ENCODE assay signal across 11 cellular contexts in the genomic region with DNA sequence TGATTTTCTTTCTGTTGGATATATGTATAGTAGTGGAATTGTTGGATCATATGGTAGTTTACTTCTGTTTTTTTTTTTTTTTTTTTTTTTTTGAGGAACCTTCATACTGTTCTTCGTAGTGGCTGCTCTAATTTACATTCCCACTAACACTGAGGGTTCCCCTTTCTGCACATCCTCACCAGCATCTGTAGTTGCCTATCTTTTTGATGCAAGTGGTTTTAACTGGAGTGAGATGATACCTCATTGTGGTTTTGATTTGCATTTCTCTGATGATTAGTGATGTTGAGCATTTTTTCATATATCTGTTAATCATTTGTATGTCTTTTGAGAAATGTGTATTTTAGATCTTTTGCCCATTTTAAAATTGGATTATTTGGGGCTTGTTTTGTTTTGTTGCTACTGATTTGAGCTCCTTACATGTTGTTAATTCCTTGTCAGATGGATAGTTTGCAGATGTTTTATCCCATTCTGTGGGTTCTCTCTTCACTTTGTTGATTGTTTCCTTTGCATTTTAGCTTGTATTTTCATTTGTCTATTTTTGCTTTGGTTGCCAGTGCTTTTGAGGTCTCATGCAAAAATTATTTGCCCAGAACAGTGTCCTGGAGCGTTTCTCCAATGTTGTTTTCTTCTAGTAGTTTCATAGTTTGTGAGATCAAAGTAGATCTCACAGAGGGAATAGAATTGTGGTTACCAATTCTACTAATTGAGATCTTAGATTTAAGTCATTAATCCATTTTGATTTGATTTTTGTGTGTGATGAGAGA. TPM values are rescaled to one million over a fixed set of nuclear protein-coding genes. Genes with fewer than 3 reads are reported as not detected.
DNase-seq lines count a peak whose midpoint lies in the region; ATAC-seq and TF ChIP-seq lines count a peak whose summit lies in the region.
"Had no signal": no experiment of that assay in that cellular context is flagged by ENCODE, and none has a peak within 500 bp of the region (broad histone marks: within the 10 kb centered on the region; RNA-seq: fewer than 3 reads in every experiment).

No MANE protein-coding gene starts in this region.

- no peaks in the 10 kb centered on the region for H3K9me2 ChIP-seq in GM23338 (ENCODE audit: insufficient read depth)

- DNase-seq in activated T-cell treated with anti-CD3 and anti-CD28 coated beads, Interleukin-2, amount 50 U/mL, for 4 hours, result no peak
- DNase-seq in activated T-cell treated with anti-CD3 and anti-CD28 coated beads, Interleukin-2, amount 50 U/mL, for 72 hours, result no peak
- no peak for DNase-seq in GM23338 (ENCODE audit: low spot score)
- no peak for DNase-seq in Ammon's horn (ENCODE audit: low spot score)
- DNase-seq in SHP77 (lab: John Stamatoyannopoulos, UW), result no peak
- DNase-seq: ACHN, NCI-H1694 treated with DMSO at 0.1 percent for 48 hours had no signal

- H3K9ac ChIP-seq in KMS-11, result no peak overlapping the region

- H3K4me2 ChIP-seq in KMS-11 (peak overlapping the region; percentile 32), GM23338 (no peak overlapping the region)

- no peaks in the 10 kb centered on the region for H3K27me3 Mint-ChIP-seq in activated T-cell treated with anti-CD3 and anti-CD28 coated beads, Interleukin-2, amount 50 U/mL, for 4 hours (ENCODE audit: low read depth)
- H3K27me3 Mint-ChIP-seq in activated T-cell treated with anti-CD3 and anti-CD28 coated beads, Interleukin-2, amount 50 U/mL, for 72 hours (ENCODE audit: low read depth), result no peaks in the 10 kb centered on the region
- no peaks in the 10 kb centered on the region for H3K27me3 Mint-ChIP-seq in stimulated activated naive CD8-positive, alpha-beta T cell treated with anti-CD3 and anti-CD28 coated beads, Interleukin-15, Interleukin-2, amounts not matched to agents 100 ng/mL and 50 ng/mL, for 24 hours
- H3K27me3 Mint-ChIP-seq in GM23338 (ENCODE audit: insufficient read depth, low read depth, poor library complexity), result peaks cover 4% of the 10 kb centered on the region

- H2AFZ ChIP-seq in KMS-11 (ENCODE audit: low read depth) (no peak overlapping the region), GM23338 (no peak overlapping the region)

- peaks cover 36% of the 10 kb centered on the region for H3K36me3 Mint-ChIP-seq in activated T-cell treated with anti-CD3 and anti-CD28 coated beads, Interleukin-2, amount 50 U/mL, for 4 hours (ENCODE audit: insufficient read depth)
- H3K36me3 Mint-ChIP-seq in activated T-cell treated with anti-CD3 and anti-CD28 coated beads, Interleukin-2, amount 50 U/mL, for 72 hours (ENCODE audit: insufficient read depth in 2 of 2), result peaks cover 8 to 32% of the 10 kb centered on the region in 2 donors
- H3K36me3 Mint-ChIP-seq in stimulated activated naive CD8-positive, alpha-beta T cell treated with anti-CD3 and anti-CD28 coated beads, Interleukin-15, Interleukin-2, amounts not matched to agents 100 ng/mL and 50 ng/mL, for 24 hours (ENCODE audit: low read depth), result peaks cover 43% of the 10 kb centered on the region
- peaks cover 44% of the 10 kb centered on the region for H3K36me3 Mint-ChIP-seq in GM23338 (ENCODE audit: low read depth)

- H3K4me1 Mint-ChIP-seq in activated T-cell treated with anti-CD3 and anti-CD28 coated beads, Interleukin-2, amount 50 U/mL, for 4 hours (ENCODE audit: low read depth), result peaks cover 25% of the 10 kb centered on the region
- H3K4me1 Mint-ChIP-seq in activated T-cell treated with anti-CD3 and anti-CD28 coated beads, Interleukin-2, amount 50 U/mL, for 72 hours (ENCODE audit: low read depth), result peaks cover 26% of the 10 kb centered on the region
- H3K4me1 Mint-ChIP-seq in stimulated activated naive CD8-positive, alpha-beta T cell treated with anti-CD3 and anti-CD28 coated beads, Interleukin-15, Interleukin-2, amounts not matched to agents 100 ng/mL and 50 ng/mL, for 24 hours (ENCODE audit: low read depth), result peaks cover 26% of the 10 kb centered on the region
- no peaks in the 10 kb centered on the region for H3K4me1 Mint-ChIP-seq in GM23338

- H3F3A ChIP-seq in GM23338 (replicated peaks; ENCODE audit: low read depth), result no peaks in the 10 kb centered on the region

- H3K4me1 ChIP-seq in KMS-11 (ENCODE audit: low read depth, poor library complexity, severe bottlenecking), result peaks cover 31% of the 10 kb centered on the region
- H3K4me1 ChIP-seq in GM23338 (ENCODE audit: insufficient read depth), result no peaks in the 10 kb centered on the region

- no peaks in the 10 kb centered on the region for H3K27me3 ChIP-seq in KMS-11 (ENCODE audit: insufficient read depth, low read depth)
- no peaks in the 10 kb centered on the region for H3K27me3 ChIP-seq in GM23338 (ENCODE audit: insufficient read depth)

- H3K9me3 Mint-ChIP-seq in activated T-cell treated with anti-CD3 and anti-CD28 coated beads, Interleukin-2, amount 50 U/mL, for 4 hours, result no peaks in the 10 kb centered on the region
- H3K9me3 Mint-ChIP-seq in activated T-cell treated with anti-CD3 and anti-CD28 coated beads, Interleukin-2, amount 50 U/mL, for 72 hours, result no peaks in the 10 kb centered on the region
- H3K9me3 Mint-ChIP-seq in stimulated activated naive CD8-positive, alpha-beta T cell treated with anti-CD3 and anti-CD28 coated beads, Interleukin-15, Interleukin-2, amounts not matched to agents 100 ng/mL and 50 ng/mL, for 24 hours, result no peaks in the 10 kb centered on the region
- H3K9me3 Mint-ChIP-seq in GM23338, result no peaks in the 10 kb centered on the region
- H3K9me3 Mint-ChIP-seq: T-helper 1 cell treated with Interleukin-12 subunit alpha and Interleukin-12 subunit beta and Interleukin-4 antibody, amounts not matched to agents 30 μg/mL and 1 μg/mL, for 36 hours had no signal

- H3K27ac ChIP-seq in KMS-11 (peak overlapping the region; percentile 12; the same call in 1 of the 2 replicates), GM23338 (ENCODE audit: low read depth) (no peak overlapping the region)

- peaks cover 11% of the 10 kb centered on the region; the same call in 1 of the 2 replicates for H4K20me1 ChIP-seq in KMS-11 (ENCODE audit: insufficient read depth)
- H4K20me1 ChIP-seq in GM23338 (replicated peaks; ENCODE audit: insufficient read depth), result 0 out of 2 replicates have a peak, but pooled peaks cover 6% of the 10 kb centered on the region

- ATAC-seq in activated T-cell treated with anti-CD3 and anti-CD28 coated beads, Interleukin-2, amount 50 U/mL, for 4 hours, result peak; percentile 77 to 85
- no peak for ATAC-seq in activated T-cell treated with anti-CD3 and anti-CD28 coated beads, Interleukin-2, amount 50 U/mL, for 72 hours (replicated peaks in 1 of 2)
- peak; percentile 90 for ATAC-seq in HG02759 (IDR thresholded peaks at IDR 0.05; ENCODE audit: unreplicated experiment)
- ATAC-seq in GM23338, result no peak

- H3K79me2 ChIP-seq in KMS-11 (ENCODE audit: insufficient read depth, low read depth), result peaks cover 10% of the 10 kb centered on the region; the same call in 1 of the 2 replicates
- H3K79me2 ChIP-seq in GM23338 (replicated peaks; ENCODE audit: insufficient read depth), result peaks cover 33% of the 10 kb centered on the region

- H3K4me3 ChIP-seq in KMS-11 (IDR thresholded peaks at IDR 0.05; ENCODE audit: insufficient read depth, low read depth, low read length), result no peak overlapping the region
- H3K4me3 ChIP-seq in GM23338, result no peak overlapping the region

- no peak overlapping the region for H3K27ac Mint-ChIP-seq in activated T-cell treated with anti-CD3 and anti-CD28 coated beads, Interleukin-2, amount 50 U/mL, for 72 hours
- H3K27ac Mint-ChIP-seq in stimulated activated naive CD8-positive, alpha-beta T cell treated with anti-CD3 and anti-CD28 coated beads, Interleukin-15, Interleukin-2, amounts not matched to agents 100 ng/mL and 50 ng/mL, for 24 hours, result peak overlapping the region; percentile 26
- H3K27ac Mint-ChIP-seq in GM23338, result no peak overlapping the region
- H3K27ac Mint-ChIP-seq: T-helper 1 cell treated with Interleukin-12 subunit alpha and Interleukin-12 subunit beta and Interleukin-4 antibody, amounts not matched to agents 30 μg/mL and 1 μg/mL, for 36 hours had no signal

- TF ChIP-seq CTCF in KMS-11 (conservative IDR thresholded peaks at IDR 0.05; ENCODE audit: low read depth, low read length) (no peak), GM23338 (conservative IDR thresholded peaks at IDR 0.05; ENCODE audit: low read depth in 2 of 2) (no peak)

- no peaks in the 10 kb centered on the region; the same call in 1 of the 2 replicates for H3K36me3 ChIP-seq in KMS-11 (ENCODE audit: insufficient read depth)
- H3K36me3 ChIP-seq in GM23338 (ENCODE audit: insufficient read depth), result peaks cover 6% of the 10 kb centered on the region; the same call in 1 of the 2 replicates

- no peak overlapping the region for H3K4me3 Mint-ChIP-seq in activated T-cell treated with anti-CD3 and anti-CD28 coated beads, Interleukin-2, amount 50 U/mL, for 4 hours
- H3K4me3 Mint-ChIP-seq in activated T-cell treated with anti-CD3 and anti-CD28 coated beads, Interleukin-2, amount 50 U/mL, for 72 hours, result no peak overlapping the region
- no peak overlapping the region for H3K4me3 Mint-ChIP-seq in stimulated activated naive CD8-positive, alpha-beta T cell treated with anti-CD3 and anti-CD28 coated beads, Interleukin-15, Interleukin-2, amounts not matched to agents 100 ng/mL and 50 ng/mL, for 24 hours
- H3K4me3 Mint-ChIP-seq in GM23338, result no peak overlapping the region
- H3K4me3 Mint-ChIP-seq: T-helper 1 cell treated with Interleukin-12 subunit alpha and Interleukin-12 subunit beta and Interleukin-4 antibody, amounts not matched to agents 30 μg/mL and 1 μg/mL, for 36 hours had no signal

TF ChIP-seq in GM23338, 12 proteins besides CTCF, POLR2A, EP300 and RAD21 (continues in another document):
- TF ChIP-seq ZNF114 (CRISPR knock-in tag; IDR thresholded peaks at IDR 0.05), result no peak
- no peak for TF ChIP-seq EZH2phosphoT487 (IDR thresholded peaks at IDR 0.05; ENCODE audit: unreplicated experiment)
- no peak for TF ChIP-seq NANOG (IDR thresholded peaks at IDR 0.05; ENCODE audit: borderline replicate concordance)
- no peak for TF ChIP-seq EZH2 (IDR thresholded peaks at IDR 0.05; ENCODE audit: low read depth, unreplicated experiment)
- no peak for TF ChIP-seq ZNF331 (CRISPR knock-in tag; IDR thresholded peaks at IDR 0.05; ENCODE audit: low read depth)

RNA-seq across cellular contexts. Expression of gene BCAS3, which starts 25.0 kb away (rescaled TPM):
- 1 to 10 TPM; 3.6 to 4.2 (median 4.1) TPM for total RNA-seq in activated T-cell treated with anti-CD3 and anti-CD28 coated beads, Interleukin-2, amount 50 U/mL, for 4 hours
- 10 to 100 TPM; 28.0 to 33.4 TPM for total RNA-seq in activated T-cell treated with anti-CD3 and anti-CD28 coated beads, Interleukin-2, amount 50 U/mL, for 72 hours
- total RNA-seq in GM23338 (2014; rRNA removed; shearing (Covaris generic)), result 19.7 and 28.0 TPM in 2 replicates
- 8.2 and 10.2 TPM in 2 replicates for polyA plus RNA-seq in GM23338 (2016; fragmentation: Nextera tagmentation; extraction: Ambion mirVana)

RNA-seq across cellular contexts. Expression of gene PPM1D, which starts 52.7 kb away (rescaled TPM):
- total RNA-seq in activated T-cell treated with anti-CD3 and anti-CD28 coated beads, Interleukin-2, amount 50 U/mL, for 4 hours, result 10 to 100 TPM; 12.0 to 15.7 (median 13.1) TPM
- total RNA-seq in activated T-cell treated with anti-CD3 and anti-CD28 coated beads, Interleukin-2, amount 50 U/mL, for 72 hours, result 10 to 100 TPM; 13.1 to 20.0 TPM
- 13.3 and 13.7 TPM in 2 replicates for total RNA-seq in GM23338 (2014; rRNA removed; shearing (Covaris generic))
- 7.8 and 7.9 TPM in 2 replicates for polyA plus RNA-seq in GM23338 (2016; fragmentation: Nextera tagmentation; extraction: Ambion mirVana)

Comparison
In these comparisons a context has a peak if more than half of its experiments do, and no peak if none do; other contexts are left out.
1. ATAC-seq: peak in activated T-cell treated with anti-CD3 and anti-CD28 coated beads, Interleukin-2, amount 50 U/mL, for 4 hours (2 of 2) and HG02759 (single experiment); none in activated T-cell treated with anti-CD3 and anti-CD28 coated beads, Interleukin-2, amount 50 U/mL, for 72 hours (0 of 2) and GM23338 (single experiment).